ENCODE assay signal across 21 cellular contexts in genomic region chr13:110157718-110158117, GRCh38.
DNase-seq lines count a peak whose midpoint lies in the region; ATAC-seq, FAIRE-seq and TF ChIP-seq lines count a peak whose summit lies in the region.
"Had no signal": no experiment of that assay in that cellular context is flagged by ENCODE, and none has a peak within 500 bp of the region (broad histone marks: within the 10 kb centered on the region; RNA-seq: fewer than 3 reads in every experiment).

No MANE protein-coding gene starts in this region.

- BruUV-seq in PC-9 (replicated peaks; lab: Mats Ljungman, UMichigan), result no TSS peak
- no TSS peak for BruUV-seq in endothelial cell of umbilical vein (replicated peaks; lab: Mats Ljungman, UMichigan)

- no peaks in the 10 kb centered on the region for H3K9me1 ChIP-seq in endothelial cell of umbilical vein (replicated peaks; ENCODE audit: control insufficient read depth, extremely low read depth, insufficient read depth, low read length)

- H3K36me3 ChIP-seq in PC-9 (ENCODE audit: low read depth) (no peaks in the 10 kb centered on the region), endothelial cell of umbilical vein (ENCODE audit: control insufficient read depth in 2 of 2, extremely low read depth in 1 of 2, insufficient read depth in 2 of 2, low read length in 2 of 2) (peaks cover 30 to 40% of the 10 kb centered on the region in 2 experiments), GM23338 (ENCODE audit: insufficient read depth) (peaks cover 26% of the 10 kb centered on the region; the same call in 1 of the 2 replicates)

- H3K27ac Mint-ChIP-seq in GM23338, result no peak overlapping the region
- H3K27ac Mint-ChIP-seq: CD4-positive, alpha-beta T cell had no signal

- H3K4me1 Mint-ChIP-seq in GM23338, result peaks cover 8% of the 10 kb centered on the region

- H4K20me1 ChIP-seq in PC-9 (ENCODE audit: insufficient read depth) (no peaks in the 10 kb centered on the region), endothelial cell of umbilical vein (replicated peaks; ENCODE audit: control insufficient read depth, extremely low read depth, insufficient read depth, low read length) (no peaks in the 10 kb centered on the region), GM23338 (replicated peaks; ENCODE audit: insufficient read depth) (no peaks in the 10 kb centered on the region)

- no peaks in the 10 kb centered on the region for H3K9me3 ChIP-seq in PC-9 (ENCODE audit: insufficient read depth, low read depth)
- no peaks in the 10 kb centered on the region for H3K9me3 ChIP-seq in endothelial cell of umbilical vein (replicated peaks; ENCODE audit: control insufficient read depth, insufficient read depth, low read length)
- H3K9me3 ChIP-seq: A549, Caco-2 had no signal

- CTCF ChIA-PET in PC-9 (lab: Charles Lee), result no interaction called here
- CTCF ChIA-PET in endothelial cell of umbilical vein (lab: Charles Lee), result interaction anchor here (0.8 to 3.1 kb wide), 6 partner anchors 9 to 1243 kb away, joined by 3 to 11 read pairs (median 4); no protein-coding TSS in a partner anchor

- no peaks in the 10 kb centered on the region for H3K9me3 Mint-ChIP-seq in GM23338

- ATAC-seq in GM23338 (no peak), GM21786 (IDR thresholded peaks at IDR 0.05; ENCODE audit: unreplicated experiment) (no peak)
- ATAC-seq: A549, GM12878, K562, Panc1 had no signal

- H3F3A ChIP-seq in PC-9 (ENCODE audit: insufficient read depth, low read depth) (0 out of 2 replicates have a peak, but pooled peaks cover 9% of the 10 kb centered on the region), GM23338 (replicated peaks; ENCODE audit: low read depth) (no peaks in the 10 kb centered on the region)

- intact Hi-C loops in PC-9 (cut with micrococcal nuclease; ENCODE audit: unreplicated experiment) (no loop called here), endothelial cell of umbilical vein (cut with micrococcal nuclease) (no loop called here)

- H3K4me2 ChIP-seq in PC-9 (peak overlapping the region; percentile 43), endothelial cell of umbilical vein (ENCODE audit: insufficient read depth, low read length) (no peak overlapping the region), GM23338 (no peak overlapping the region)
- H3K4me2 ChIP-seq: A549 had no signal

- dilution Hi-C loops in endothelial cell of umbilical vein (cut with MboI; ENCODE audit: extremely low pct_ligation_motif_present, low sequenced_read_pairs), result no loop called here

- no peaks in the 10 kb centered on the region for H3K9me2 ChIP-seq in PC-9 (ENCODE audit: insufficient read depth)
- no peaks in the 10 kb centered on the region for H3K9me2 ChIP-seq in GM23338 (ENCODE audit: insufficient read depth)

- H3K4me3 ChIP-seq in PC-9 (no peak overlapping the region), endothelial cell of umbilical vein (replicated peaks in 1 of 3; ENCODE audit: insufficient read depth in 1 of 3, low read depth in 1 of 3, low read length in 3 of 3) (no peak overlapping the region), GM23338 (no peak overlapping the region)
- H3K4me3 ChIP-seq: A549, GM12878, K562 had no signal

- TF ChIP-seq CTCF in PC-9 (conservative IDR thresholded peaks at IDR 0.05), result no peak
- no peak for TF ChIP-seq CTCF in endothelial cell of umbilical vein (IDR thresholded peaks at IDR 0.05; ENCODE audit: extremely low read depth in 1 of 2, insufficient read depth in 1 of 2, low read depth in 1 of 2, low read length in 2 of 2)
- TF ChIP-seq CTCF in D721Med (IDR thresholded peaks at IDR 0.05; ENCODE audit: insufficient read depth, missing control alignments), result no peak
- no peak for TF ChIP-seq CTCF in GM23338 (conservative IDR thresholded peaks at IDR 0.05; ENCODE audit: low read depth in 2 of 2)

- H3K4me1 ChIP-seq in PC-9 (replicated peaks; ENCODE audit: insufficient read depth) (peaks cover 22% of the 10 kb centered on the region), endothelial cell of umbilical vein (ENCODE audit: control insufficient read depth, extremely low read depth, insufficient read depth, low read length) (peaks cover 3% of the 10 kb centered on the region), GM23338 (ENCODE audit: insufficient read depth) (no peaks in the 10 kb centered on the region)
- H3K4me1 ChIP-seq: A549, Caco-2 had no signal

- H3K79me2 ChIP-seq in PC-9 (ENCODE audit: low read depth), result no peaks in the 10 kb centered on the region
- no peaks in the 10 kb centered on the region for H3K79me2 ChIP-seq in endothelial cell of umbilical vein (ENCODE audit: control insufficient read depth, insufficient read depth, low read length)
- H3K79me2 ChIP-seq in GM23338 (replicated peaks; ENCODE audit: insufficient read depth), result no peaks in the 10 kb centered on the region

- H3K27me3 Mint-ChIP-seq in GM23338 (ENCODE audit: insufficient read depth, low read depth, poor library complexity), result peaks cover 2% of the 10 kb centered on the region
- H3K27me3 Mint-ChIP-seq: CD4-positive, alpha-beta T cell had no signal

- no peaks in the 10 kb centered on the region for H3K27me3 ChIP-seq in PC-9 (ENCODE audit: insufficient read depth, low read depth)
- no peaks in the 10 kb centered on the region for H3K27me3 ChIP-seq in endothelial cell of umbilical vein (ENCODE audit: control insufficient read depth in 2 of 2, insufficient read depth in 2 of 2, low read length in 2 of 2)
- H3K27me3 ChIP-seq in GM23338 (ENCODE audit: insufficient read depth), result no peaks in the 10 kb centered on the region

- H3K4me3 Mint-ChIP-seq in GM23338, result no peak overlapping the region
- H3K4me3 Mint-ChIP-seq: CD4-positive, alpha-beta T cell had no signal

- peak; percentile 65 for DNase-seq in HT-29 (ENCODE audit: low spot score)
- DNase-seq in PC-9, result peak in 1 of 2 experiments; percentile 49
- DNase-seq in endothelial cell of umbilical vein (ENCODE audit: low read depth, low spot score), result peak; percentile 5
- DNase-seq in renal cortical epithelial cell (ENCODE audit: low read depth), result peak; percentile 47
- no peak for DNase-seq in hepatic stellate cell (ENCODE audit: low spot score)
- no peak for DNase-seq in D721Med (ENCODE audit: insufficient read length, low spot score)
- no peak for DNase-seq in GM23338 (ENCODE audit: low spot score)
- DNase-seq: Caco-2; CD4-positive, alpha-beta T cell; DMS153; NCI-H1417 treated with DMSO at 0.1 percent for 48 hours; NCI-H2029; NCI-H345; NCI-H524 treated with DMSO at 0.1 percent for 48 hours had no signal

- peak; percentile 66 for FAIRE-seq in endothelial cell of umbilical vein (lab: Jason Lieb, UNC)
- FAIRE-seq in D721Med (lab: Jason Lieb, UNC), result no peak
- FAIRE-seq: A549, GM12878, GM19239, H1, K562 had no signal

- H3K27ac ChIP-seq in PC-9, result no peak overlapping the region
- H3K27ac ChIP-seq in endothelial cell of umbilical vein (ENCODE audit: insufficient read depth, low read depth, low read length), result no peak overlapping the region
- no peak overlapping the region for H3K27ac ChIP-seq in GM23338 (ENCODE audit: low read depth)
- H3K27ac ChIP-seq: A549 had no signal

- POLR2A ChIA-PET in PC-9 (lab: Charles Lee; ENCODE audit: unreplicated experiment) (no interaction called here), endothelial cell of umbilical vein (lab: Charles Lee) (no interaction called here)

- H3K9ac ChIP-seq in endothelial cell of umbilical vein (replicated peaks; ENCODE audit: extremely low read depth, insufficient read depth, low read length), result no peak overlapping the region

- H3K36me3 Mint-ChIP-seq in GM23338 (ENCODE audit: low read depth), result peaks cover 28% of the 10 kb centered on the region

- TF ChIP-seq POLR2A in endothelial cell of umbilical vein (IDR thresholded peaks at IDR 0.05; ENCODE audit: low read depth, low read length), result no peak

- H2AFZ ChIP-seq in PC-9, result no peak overlapping the region
- no peak overlapping the region for H2AFZ ChIP-seq in endothelial cell of umbilical vein (ENCODE audit: low read depth, low read length)
- H2AFZ ChIP-seq in GM23338, result no peak overlapping the region

TF ChIP-seq in endothelial cell of umbilical vein, 7 proteins besides CTCF, POLR2A, EP300 and RAD21:
- TF ChIP-seq MAX (IDR thresholded peaks at IDR 0.05; ENCODE audit: insufficient read depth, insufficient read length), result no peak
- TF ChIP-seq MYC (IDR thresholded peaks at IDR 0.05; ENCODE audit: low read depth, low read length), result no peak
- TF ChIP-seq EZH2 (IDR thresholded peaks at IDR 0.05; ENCODE audit: borderline replicate concordance, low read depth, low read length, severe bottlenecking), result no peak
- TF ChIP-seq POLR2AphosphoS5 (IDR thresholded peaks at IDR 0.05; ENCODE audit: insufficient read depth, low read depth, low read length), result no peak
- TF ChIP-seq GATA2 (IDR thresholded peaks at IDR 0.05; ENCODE audit: insufficient read depth, insufficient read length, low read depth, low read length), result no peak
- no peak for TF ChIP-seq JUN (IDR thresholded peaks at IDR 0.05; ENCODE audit: borderline replicate concordance, insufficient read depth, insufficient read length, low read depth)
- TF ChIP-seq FOS (IDR thresholded peaks at IDR 0.05; ENCODE audit: borderline replicate concordance, insufficient read depth, low read length), result no peak

TF ChIP-seq in GM23338, 12 proteins besides CTCF, POLR2A, EP300 and RAD21 (continues in another document):
- TF ChIP-seq STAT1 (IDR thresholded peaks at IDR 0.05; ENCODE audit: unreplicated experiment) (no peak), JUNB (IDR thresholded peaks at IDR 0.05; ENCODE audit: unreplicated experiment) (no peak), NANOG (IDR thresholded peaks at IDR 0.05; ENCODE audit: borderline replicate concordance) (no peak), ZNF114 (CRISPR knock-in tag; IDR thresholded peaks at IDR 0.05) (no peak), EZH2 (IDR thresholded peaks at IDR 0.05; ENCODE audit: low read depth, unreplicated experiment) (no peak), ETS1 (IDR thresholded peaks at IDR 0.05) (no peak)

Comparison
In these comparisons a context has a peak if more than half of its experiments do, and no peak if none do; other contexts are left out.
1. DNase-seq: peak in HT-29 (single experiment), endothelial cell of umbilical vein (single experiment) and renal cortical epithelial cell (single experiment); none in hepatic stellate cell (single experiment), D721Med (single experiment) and GM23338 (single experiment).